8 cellular contexts compared by ENCODE assay signal in genomic region chr1:167722152-167722869, GRCh38. TPM values are rescaled to one million over a fixed set of nuclear protein-coding genes. Genes with fewer than 3 reads are reported as not detected.
DNase-seq lines count a peak whose midpoint lies in the region; ATAC-seq and TF ChIP-seq lines count a peak whose summit lies in the region.

No MANE protein-coding gene starts in this region.

- H3K4me1 ChIP-seq in OCI-LY1 (ENCODE audit: insufficient read depth, low read length, severe bottlenecking) (peaks cover 71% of the 10 kb centered on the region), sigmoid colon (peaks cover 0 to 53% (median 36%) of the 10 kb centered on the region in 4 donors)

- no peak for TF ChIP-seq CTCF in BJ (IDR thresholded peaks at IDR 0.05; ENCODE audit: insufficient read depth, low read depth, low read length)
- TF ChIP-seq CTCF in OCI-LY1 (IDR thresholded peaks at IDR 0.05; ENCODE audit: low read length) = no peak
- peak in 1 of 4 experiments; percentile 5 for TF ChIP-seq CTCF in sigmoid colon (IDR thresholded peaks at IDR 0.05)

- H2AFZ ChIP-seq in OCI-LY1 (ENCODE audit: low read length) = no peak overlapping the region

- H4K20me1 ChIP-seq in OCI-LY1 (ENCODE audit: insufficient read depth, low read length) = no peaks in the 10 kb centered on the region

- POLR2A ChIA-PET in BJ (lab: Charles Lee) = no interaction called here

- no peak for TF ChIP-seq EP300 in sigmoid colon (IDR thresholded peaks at IDR 0.05)

- ATAC-seq in GM18909 (IDR thresholded peaks at IDR 0.05; ENCODE audit: poor library complexity, unreplicated experiment) (peak; percentile 38), HG03159 (IDR thresholded peaks at IDR 0.05; ENCODE audit: unreplicated experiment) (peak; percentile 31)

- no peaks in the 10 kb centered on the region for H3K9me2 ChIP-seq in OCI-LY1 (ENCODE audit: low read depth, low read length)

- no peak for DNase-seq in BJ (ENCODE audit: low read depth)
- DNase-seq in amniotic stem cell (lab: John Stamatoyannopoulos, UW) = peak; percentile 5
- peak; percentile 75 for DNase-seq in sigmoid colon
- DNase-seq in DMS114 treated with DMSO at 0.1 percent for 48 hours (lab: John Stamatoyannopoulos, UW; ENCODE audit: unreplicated experiment) = no peak

- H3F3A ChIP-seq in OCI-LY1 (ENCODE audit: insufficient read depth, low read length) = no peaks in the 10 kb centered on the region

- peak overlapping the region; percentile 95 for H3K4me2 ChIP-seq in OCI-LY1 (ENCODE audit: low read length)

- H3K79me2 ChIP-seq in OCI-LY1 (ENCODE audit: insufficient read depth, low read length) = peaks cover 41% of the 10 kb centered on the region

- H3K36me3 ChIP-seq in BJ (ENCODE audit: control insufficient read depth, insufficient read depth, low read length) = no peaks in the 10 kb centered on the region
- no peaks in the 10 kb centered on the region for H3K36me3 ChIP-seq in OCI-LY1 (ENCODE audit: insufficient read depth, low read length)
- H3K36me3 ChIP-seq in sigmoid colon = no peaks in the 10 kb centered on the region

- intact Hi-C loops in sigmoid colon (cut with DNase I) = loop anchor here (2.0 to 5.0 kb wide), 2 partner anchors 80 to 215 kb away; partner anchors contain the start of genes DCAF6 and MPC2

- H3K9me3 ChIP-seq in OCI-LY1 (ENCODE audit: low read length) = no peaks in the 10 kb centered on the region
- no peaks in the 10 kb centered on the region for H3K9me3 ChIP-seq in sigmoid colon

- H3K27me3 ChIP-seq in BJ (ENCODE audit: control insufficient read depth, insufficient read depth, low read length) = no peaks in the 10 kb centered on the region
- no peaks in the 10 kb centered on the region for H3K27me3 ChIP-seq in OCI-LY1 (ENCODE audit: insufficient read depth, low read length)
- no peaks in the 10 kb centered on the region for H3K27me3 ChIP-seq in sigmoid colon

- H3K27ac ChIP-seq in OCI-LY1 (ENCODE audit: low read depth, low read length, poor library complexity, severe bottlenecking) (peak overlapping the region; percentile 21), sigmoid colon (peak overlapping the region; percentile 89 to 97 (median 94))

- peak overlapping the region; percentile 70 for H3K9ac ChIP-seq in OCI-LY1 (ENCODE audit: low read length)

- no peak for TF ChIP-seq POLR2A in sigmoid colon (IDR thresholded peaks at IDR 0.05)

- H3K4me3 ChIP-seq in BJ (ENCODE audit: low read depth, low read length) (peak overlapping the region; percentile 91), OCI-LY1 (ENCODE audit: low read depth, low read length, poor library complexity, severe bottlenecking) (peak overlapping the region; percentile 78), iPS-11a (ENCODE audit: low read depth, low read length) (peak overlapping the region; percentile 75), sigmoid colon (peak overlapping the region; percentile 91 to 99 (median 98))

- CTCF ChIA-PET in BJ (lab: Yijun Ruan, JAX) = interaction anchor here (0.9 to 1.2 kb wide), 3 partner anchors 74 to 360 kb away, joined by 3 read pairs; no protein-coding TSS in a partner anchor

- WGBS in sigmoid colon, 2 donors = 0 to 1% methylated on average over 52 of the region's 52 CpGs

RNA-seq across cellular contexts. Expression of gene MPZL1, which starts 0.5 kb away (rescaled TPM):
- 79.1 and 125 TPM in 2 replicates for polyA plus RNA-seq in BJ (2011; rRNA removed)
- polyA minus RNA-seq in BJ (2011; rRNA and poly(A)+ RNA removed) = 62.1 and 64.5 TPM in 2 replicates
- 10 to 100 TPM; 50.9 to 69.5 (median 58.3) TPM for total RNA-seq in sigmoid colon
- polyA plus RNA-seq in sigmoid colon = 10 to 100 TPM in 2 of 3 donors, 1 to 10 TPM in 1; 8.8 to 66.9 (median 11.4) TPM

Comparison
In these comparisons a context has a peak if more than half of its experiments do, and no peak if none do; other contexts are left out.
1. DNase-seq: peak in amniotic stem cell (single experiment) and sigmoid colon (single experiment); none in BJ (single experiment) and DMS114 treated with DMSO at 0.1 percent for 48 hours (single experiment).
2. Peak in every context shown above with its lines, with median percentiles within 50 percentile points of each other: H3K4me3 ChIP-seq.